1 cellular context compared by ENCODE assay signal in the genomic region with DNA sequence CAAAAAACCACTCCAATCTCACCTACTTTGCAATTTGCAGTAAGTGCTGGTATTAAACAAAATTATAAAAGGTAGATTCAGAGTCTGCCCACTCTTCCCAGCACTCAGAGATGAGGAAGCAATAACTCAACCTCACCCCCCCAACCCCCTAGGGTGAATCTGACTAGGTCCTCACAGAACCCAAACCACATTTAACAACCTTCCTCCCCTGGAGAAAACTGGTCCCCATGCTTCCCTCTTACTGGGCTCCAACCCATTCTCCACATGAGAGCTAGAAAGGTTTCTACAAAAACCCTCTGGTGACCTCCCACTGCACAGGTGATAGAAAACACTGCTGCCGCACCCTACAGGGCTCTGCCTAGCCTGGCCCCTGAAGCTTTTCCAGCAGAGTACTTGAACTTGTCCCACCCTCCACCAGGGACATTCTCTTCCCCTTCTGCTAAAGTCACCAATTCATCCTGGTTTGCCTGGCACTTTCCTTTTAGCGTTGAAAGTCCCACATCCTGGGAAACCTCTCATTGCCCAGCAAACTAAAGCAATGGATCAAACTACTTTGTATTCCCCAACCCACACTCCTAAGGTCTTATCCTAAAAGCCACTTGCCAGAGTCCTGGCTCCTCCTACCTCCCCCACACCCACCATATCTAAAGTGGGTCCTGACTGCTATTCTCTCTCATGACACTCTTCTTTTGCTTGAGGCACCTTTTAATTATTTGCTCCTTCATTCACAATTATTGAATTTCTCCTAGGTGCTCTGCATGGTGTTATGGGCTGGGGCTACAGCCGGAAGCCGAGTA.
TF ChIP-seq lines count a peak whose summit lies in the region.

No MANE protein-coding gene starts in this region.

TF ChIP-seq in K562, 482 proteins besides CTCF, POLR2A, EP300 and RAD21:
- TF ChIP-seq HDAC2 (IDR thresholded peaks at IDR 0.05) (no peak), HOXB6 (CRISPR knock-in tag; IDR thresholded peaks at IDR 0.05; ENCODE audit: borderline replicate concordance) (no peak), ZBTB34 (CRISPR knock-in tag; IDR thresholded peaks at IDR 0.05) (no peak), SP1 (CRISPR knock-in tag; IDR thresholded peaks at IDR 0.05) (no peak), GTF2B (IDR thresholded peaks at IDR 0.05; ENCODE audit: extremely low read depth, insufficient read length) (no peak), CBFA2T3 (IDR thresholded peaks at IDR 0.05) (peak; percentile 59), TEAD4 (IDR thresholded peaks at IDR 0.05; ENCODE audit: low read length) (no peak), TEAD4 (CRISPR knock-in tag; IDR thresholded peaks at IDR 0.05; ENCODE audit: borderline replicate concordance) (no peak), BHLHE40 (IDR thresholded peaks at IDR 0.05; ENCODE audit: low read length) (no peak), GTF2E2 (tag; IDR thresholded peaks at IDR 0.05) (no peak), POLR3A (IDR thresholded peaks at IDR 0.05; ENCODE audit: borderline replicate concordance, extremely low read depth, insufficient read depth, insufficient read length) (no peak), EGR1 (conservative IDR thresholded peaks at IDR 0.05) (peak; percentile 65), PREB (CRISPR knock-in tag; IDR thresholded peaks at IDR 0.05) (no peak), DPF2 (IDR thresholded peaks at IDR 0.05) (peak; percentile 52), E2F3 (CRISPR knock-in tag; IDR thresholded peaks at IDR 0.05) (no peak), CBFA2T2 (conservative IDR thresholded peaks at IDR 0.05) (0 out of 2 replicates have a peak, but pooled peaks have one; percentile 12), NCOR1 (IDR thresholded peaks at IDR 0.05) (peak; percentile 28; the same call in 1 of the 2 replicates), KLF6 (CRISPR knock-in tag; IDR thresholded peaks at IDR 0.05; ENCODE audit: borderline replicate concordance) (no peak), ARID1B (IDR thresholded peaks at IDR 0.05) (peak; percentile 66; the same call in 1 of the 2 replicates), FOXJ3 (CRISPR knock-in tag; IDR thresholded peaks at IDR 0.05) (no peak), TCF3 (CRISPR knock-in tag; IDR thresholded peaks at IDR 0.05) (peak; percentile 73), NFIC (IDR thresholded peaks at IDR 0.05) (no peak), TAL1 (IDR thresholded peaks at IDR 0.05) (peak; percentile 11; the same call in 1 of the 2 replicates), KLF16 (IDR thresholded peaks at IDR 0.05) (peak; percentile 20; the same call in 1 of the 2 replicates), SMARCA4 (IDR thresholded peaks at IDR 0.05) (peak; percentile 42; the same call in 1 of the 2 replicates)
- TF ChIP-seq, protein P1, sequence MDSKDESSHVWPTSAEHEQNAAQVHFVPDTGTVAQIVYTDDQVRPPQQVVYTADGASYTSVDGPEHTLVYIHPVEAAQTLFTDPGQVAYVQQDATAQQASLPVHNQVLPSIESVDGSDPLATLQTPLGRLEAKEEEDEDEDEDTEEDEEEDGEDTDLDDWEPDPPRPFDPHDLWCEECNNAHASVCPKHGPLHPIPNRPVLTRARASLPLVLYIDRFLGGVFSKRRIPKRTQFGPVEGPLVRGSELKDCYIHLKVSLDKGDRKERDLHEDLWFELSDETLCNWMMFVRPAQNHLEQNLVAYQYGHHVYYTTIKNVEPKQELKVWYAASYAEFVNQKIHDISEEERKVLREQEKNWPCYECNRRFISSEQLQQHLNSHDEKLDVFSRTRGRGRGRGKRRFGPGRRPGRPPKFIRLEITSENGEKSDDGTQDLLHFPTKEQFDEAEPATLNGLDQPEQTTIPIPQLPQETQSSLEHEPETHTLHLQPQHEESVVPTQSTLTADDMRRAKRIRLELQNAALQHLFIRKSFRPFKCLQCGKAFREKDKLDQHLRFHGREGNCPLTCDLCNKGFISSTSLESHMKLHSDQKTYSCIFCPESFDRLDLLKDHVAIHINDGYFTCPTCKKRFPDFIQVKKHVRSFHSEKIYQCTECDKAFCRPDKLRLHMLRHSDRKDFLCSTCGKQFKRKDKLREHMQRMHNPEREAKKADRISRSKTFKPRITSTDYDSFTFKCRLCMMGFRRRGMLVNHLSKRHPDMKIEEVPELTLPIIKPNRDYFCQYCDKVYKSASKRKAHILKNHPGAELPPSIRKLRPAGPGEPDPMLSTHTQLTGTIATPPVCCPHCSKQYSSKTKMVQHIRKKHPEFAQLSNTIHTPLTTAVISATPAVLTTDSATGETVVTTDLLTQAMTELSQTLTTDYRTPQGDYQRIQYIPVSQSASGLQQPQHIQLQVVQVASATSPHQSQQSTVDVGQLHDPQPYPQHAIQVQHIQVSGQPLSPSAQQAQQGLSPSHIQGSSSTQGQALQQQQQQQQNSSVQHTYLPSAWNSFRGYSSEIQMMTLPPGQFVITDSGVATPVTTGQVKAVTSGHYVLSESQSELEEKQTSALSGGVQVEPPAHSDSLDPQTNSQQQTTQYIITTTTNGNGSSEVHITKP (IDR thresholded peaks at IDR 0.05; ENCODE audit: partially characterized antibody), result peak; percentile 68
- TF ChIP-seq, protein P2, sequence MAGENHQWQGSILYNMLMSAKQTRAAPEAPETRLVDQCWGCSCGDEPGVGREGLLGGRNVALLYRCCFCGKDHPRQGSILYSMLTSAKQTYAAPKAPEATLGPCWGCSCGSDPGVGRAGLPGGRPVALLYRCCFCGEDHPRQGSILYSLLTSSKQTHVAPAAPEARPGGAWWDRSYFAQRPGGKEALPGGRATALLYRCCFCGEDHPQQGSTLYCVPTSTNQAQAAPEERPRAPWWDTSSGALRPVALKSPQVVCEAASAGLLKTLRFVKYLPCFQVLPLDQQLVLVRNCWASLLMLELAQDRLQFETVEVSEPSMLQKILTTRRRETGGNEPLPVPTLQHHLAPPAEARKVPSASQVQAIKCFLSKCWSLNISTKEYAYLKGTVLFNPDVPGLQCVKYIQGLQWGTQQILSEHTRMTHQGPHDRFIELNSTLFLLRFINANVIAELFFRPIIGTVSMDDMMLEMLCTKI (IDR thresholded peaks at IDR 0.05; ENCODE audit: partially characterized antibody), result no peak
- TF ChIP-seq, protein P3, sequence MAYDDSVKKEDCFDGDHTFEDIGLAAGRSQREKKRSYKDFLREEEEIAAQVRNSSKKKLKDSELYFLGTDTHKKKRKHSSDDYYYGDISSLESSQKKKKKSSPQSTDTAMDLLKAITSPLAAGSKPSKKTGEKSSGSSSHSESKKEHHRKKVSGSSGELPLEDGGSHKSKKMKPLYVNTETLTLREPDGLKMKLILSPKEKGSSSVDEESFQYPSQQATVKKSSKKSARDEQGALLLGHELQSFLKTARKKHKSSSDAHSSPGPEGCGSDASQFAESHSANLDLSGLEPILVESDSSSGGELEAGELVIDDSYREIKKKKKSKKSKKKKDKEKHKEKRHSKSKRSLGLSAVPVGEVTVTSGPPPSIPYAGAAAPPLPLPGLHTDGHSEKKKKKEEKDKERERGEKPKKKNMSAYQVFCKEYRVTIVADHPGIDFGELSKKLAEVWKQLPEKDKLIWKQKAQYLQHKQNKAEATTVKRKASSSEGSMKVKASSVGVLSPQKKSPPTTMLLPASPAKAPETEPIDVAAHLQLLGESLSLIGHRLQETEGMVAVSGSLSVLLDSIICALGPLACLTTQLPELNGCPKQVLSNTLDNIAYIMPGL (CRISPR knock-in tag; IDR thresholded peaks at IDR 0.05), result no peak
- TF ChIP-seq, protein P4, sequence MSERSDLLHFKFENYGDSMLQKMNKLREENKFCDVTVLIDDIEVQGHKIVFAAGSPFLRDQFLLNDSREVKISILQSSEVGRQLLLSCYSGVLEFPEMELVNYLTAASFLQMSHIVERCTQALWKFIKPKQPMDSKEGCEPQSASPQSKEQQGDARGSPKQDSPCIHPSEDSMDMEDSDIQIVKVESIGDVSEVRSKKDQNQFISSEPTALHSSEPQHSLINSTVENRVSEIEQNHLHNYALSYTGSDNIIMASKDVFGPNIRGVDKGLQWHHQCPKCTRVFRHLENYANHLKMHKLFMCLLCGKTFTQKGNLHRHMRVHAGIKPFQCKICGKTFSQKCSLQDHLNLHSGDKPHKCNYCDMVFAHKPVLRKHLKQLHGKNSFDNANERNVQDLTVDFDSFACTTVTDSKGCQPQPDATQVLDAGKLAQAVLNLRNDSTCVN (CRISPR knock-in tag; IDR thresholded peaks at IDR 0.05), result no peak
